In the genomic region with DNA sequence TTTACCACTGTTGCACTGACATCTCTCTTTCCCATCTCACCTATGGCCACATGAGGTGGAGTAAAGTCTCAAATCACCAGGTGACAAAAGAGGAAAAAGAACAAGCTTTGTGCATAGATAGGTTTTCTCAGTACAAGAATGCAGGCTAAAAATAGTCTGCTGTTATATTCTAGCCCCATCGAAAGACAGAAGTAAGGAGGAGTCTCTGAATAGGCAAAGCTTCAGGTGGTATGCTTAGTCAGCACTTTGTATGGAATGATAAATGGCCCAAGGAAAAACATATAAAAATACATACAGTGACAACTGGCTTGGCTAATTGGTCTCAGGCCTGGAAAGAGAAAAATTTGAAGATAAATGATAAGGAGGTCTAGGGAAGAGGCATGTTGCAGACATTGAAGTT, we compare ENCODE assay signal across 1 cellular context.
TF ChIP-seq lines count a peak whose summit lies in the region.

No MANE protein-coding gene starts in this region.

TF ChIP-seq in GM23338, 12 proteins besides CTCF, POLR2A, EP300 and RAD21 (continued from another document):
- TF ChIP-seq ZNF462 (CRISPR knock-in tag; IDR thresholded peaks at IDR 0.05) = no peak
